ENCODE assay signal across 17 cellular contexts in the genomic region with DNA sequence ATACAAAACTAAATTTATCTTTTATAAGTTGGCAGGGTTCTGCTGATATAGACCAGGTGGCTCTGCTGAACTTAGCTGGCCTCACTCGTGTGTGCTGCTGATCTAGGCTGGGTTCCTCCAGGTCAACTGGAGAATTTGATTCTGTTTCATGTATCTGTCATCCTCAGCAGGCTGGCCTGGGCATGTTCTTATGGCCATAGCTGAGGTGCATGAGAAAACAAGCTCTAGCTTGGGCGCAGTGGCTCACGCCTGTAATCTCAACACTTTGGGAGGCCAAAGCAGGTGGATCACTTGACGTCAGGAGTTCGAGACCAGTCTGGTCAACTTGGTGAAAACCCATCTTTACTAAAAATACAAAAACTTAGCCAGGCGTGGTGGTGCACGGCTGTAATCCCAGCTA. TPM values are rescaled to one million over a fixed set of nuclear protein-coding genes. Genes with fewer than 3 reads are reported as not detected.
A peak's percentile ranks its signal among the peaks of the same experiment; 100 is the strongest.
DNase-seq lines count a peak whose midpoint lies in the region; ATAC-seq and TF ChIP-seq lines count a peak whose summit lies in the region.
"Had no signal": no experiment of that assay in that cellular context is flagged by ENCODE, and none has a peak within 500 bp of the region (broad histone marks: within the 10 kb centered on the region; RNA-seq: fewer than 3 reads in every experiment).

No MANE protein-coding gene starts in this region.

- no peak for TF ChIP-seq CTCF in endodermal cell (conservative IDR thresholded peaks at IDR 0.05)
- no peak for TF ChIP-seq CTCF in foreskin keratinocyte (conservative IDR thresholded peaks at IDR 0.05)
- TF ChIP-seq CTCF in stomach (IDR thresholded peaks at IDR 0.05) = no peak

- peaks cover 8% of the 10 kb centered on the region for H3K4me1 Mint-ChIP-seq in endodermal cell
- H3K4me1 Mint-ChIP-seq: B cell had no signal

- no peaks in the 10 kb centered on the region for H3K27me3 Mint-ChIP-seq in endodermal cell (ENCODE audit: insufficient read depth)

- no peaks in the 10 kb centered on the region for H3K9me3 ChIP-seq in endodermal cell (ENCODE audit: control insufficient read depth, low read length)
- H3K9me3 ChIP-seq in stomach = no peaks in the 10 kb centered on the region
- H3K9me3 ChIP-seq: A549 had no signal

- H3K9ac ChIP-seq in endodermal cell (ENCODE audit: extremely low read depth, low read length, poor library complexity, severe bottlenecking) = no peak overlapping the region

- H3K4me3 Mint-ChIP-seq in endodermal cell = no peak overlapping the region
- H3K4me3 Mint-ChIP-seq: B cell, HFFc6 had no signal

- H3K36me3 Mint-ChIP-seq in endodermal cell (ENCODE audit: low read depth) = peaks cover 13% of the 10 kb centered on the region

- DNase-seq in SK-N-DZ (ENCODE audit: low spot score) (peak; percentile 73), endodermal cell (peak; percentile 36), foreskin keratinocyte (peak; percentile 51 to 75), stomach (no peak), mesenteric fat pad (ENCODE audit: low spot score) (no peak), EL (no peak)
- DNase-seq: H7, HFFc6, Karpas-422, NCI-H1417, NCI-H187, NCI-H446, NCI-H526 had no signal

- 93 to 95% methylated on average over 6 to 7 of the region's 7 CpGs for WGBS in endodermal cell (ENCODE audit: insufficient coverage in 1 of 2, insufficient read length in 1 of 2), 2 experiments
- WGBS in stomach, 5 donors = 81 to 91% (median 90%) methylated on average over 7 of the region's 7 CpGs

- H3K4me1 ChIP-seq in endodermal cell (ENCODE audit: control insufficient read depth, insufficient read depth, low read length) = no peaks in the 10 kb centered on the region
- no peaks in the 10 kb centered on the region for H3K4me1 ChIP-seq in foreskin keratinocyte
- H3K4me1 ChIP-seq in stomach = no peaks in the 10 kb centered on the region
- H3K4me1 ChIP-seq: A549 had no signal

- TF ChIP-seq EP300 in stomach (IDR thresholded peaks at IDR 0.05) = peak; percentile 30

- intact Hi-C loops in stomach (cut with DNase I; ENCODE audit: low total_unique reads) = no loop called here

- H3K27ac Mint-ChIP-seq in endodermal cell = no peak overlapping the region
- H3K27ac Mint-ChIP-seq: B cell, HFFc6 had no signal

- H3K4me3 ChIP-seq in endodermal cell (ENCODE audit: low read length) (no peak overlapping the region), stomach (no peak overlapping the region)
- H3K4me3 ChIP-seq: A549 had no signal

- no peak for TF ChIP-seq POLR2A in stomach (IDR thresholded peaks at IDR 0.05)

- H3K27ac ChIP-seq in endodermal cell (ENCODE audit: low read depth, low read length) (no peak overlapping the region), foreskin keratinocyte (no peak overlapping the region), stomach (peak overlapping the region in 1 of 5 donors; percentile 7)
- H3K27ac ChIP-seq: A549 had no signal

- ATAC-seq in foreskin keratinocyte (peak; percentile 60), HG03159 (IDR thresholded peaks at IDR 0.05; ENCODE audit: unreplicated experiment) (no peak)
- ATAC-seq: A549, Right ventricle myocardium inferior had no signal

- H3K27me3 ChIP-seq in endodermal cell (ENCODE audit: control insufficient read depth, insufficient read depth, low read length, poor library complexity, severe bottlenecking) = no peaks in the 10 kb centered on the region
- H3K27me3 ChIP-seq in foreskin keratinocyte = no peaks in the 10 kb centered on the region
- no peaks in the 10 kb centered on the region for H3K27me3 ChIP-seq in stomach

- peaks cover 14% of the 10 kb centered on the region for H3K36me3 ChIP-seq in endodermal cell (ENCODE audit: control insufficient read depth, insufficient read depth, low read length)
- H3K36me3 ChIP-seq in stomach = no peaks in the 10 kb centered on the region

- H3K9me3 Mint-ChIP-seq in endodermal cell = no peaks in the 10 kb centered on the region
- H3K9me3 Mint-ChIP-seq: HFFc6 had no signal

RNA-seq across cellular contexts. Expression of a gene that starts 24.3 kb away (rescaled TPM):
- polyA plus RNA-seq in SK-N-DZ (2014; cell fraction: cytosol; rRNA removed) = not detected in 2 replicates
- not detected in 2 replicates for polyA plus RNA-seq in SK-N-DZ (2014; cell fraction: nucleus; rRNA removed)
- total RNA-seq in endodermal cell = 10 to 100 TPM in 1 of 2 donors, 1 to 10 TPM in 1; 4.4 to 10.5 TPM
- 0.39 TPM for polyA plus RNA-seq in endodermal cell (2013, experiment 1 of 2)
- 0.33 TPM for polyA plus RNA-seq in endodermal cell (2013, experiment 2 of 2)
- total RNA-seq in foreskin keratinocyte = not detected in 2 replicates
- polyA plus RNA-seq in foreskin keratinocyte = not detected in 2 replicates
- total RNA-seq in stomach = 10 to 100 TPM; 16.1 to 32.7 (median 17.7) TPM
- polyA plus RNA-seq in stomach = 10 to 100 TPM in 1 of 3 donors, 1 to 10 TPM in 2; 2.6 to 13.1 (median 7.1) TPM
- not detected for total RNA-seq in mesenteric fat pad
- total RNA-seq: B cell, HFFc6, Right ventricle myocardium inferior had no signal

Comparison
In these comparisons a context has a peak if more than half of its experiments do, and no peak if none do; other contexts are left out.
1. DNase-seq: peak in SK-N-DZ (single experiment), endodermal cell (single experiment) and foreskin keratinocyte (2 of 2); none in stomach (single experiment), mesenteric fat pad (single experiment) and EL (single experiment).